Comparison of ENCODE assay signal across 21 cellular contexts in the genomic region with DNA sequence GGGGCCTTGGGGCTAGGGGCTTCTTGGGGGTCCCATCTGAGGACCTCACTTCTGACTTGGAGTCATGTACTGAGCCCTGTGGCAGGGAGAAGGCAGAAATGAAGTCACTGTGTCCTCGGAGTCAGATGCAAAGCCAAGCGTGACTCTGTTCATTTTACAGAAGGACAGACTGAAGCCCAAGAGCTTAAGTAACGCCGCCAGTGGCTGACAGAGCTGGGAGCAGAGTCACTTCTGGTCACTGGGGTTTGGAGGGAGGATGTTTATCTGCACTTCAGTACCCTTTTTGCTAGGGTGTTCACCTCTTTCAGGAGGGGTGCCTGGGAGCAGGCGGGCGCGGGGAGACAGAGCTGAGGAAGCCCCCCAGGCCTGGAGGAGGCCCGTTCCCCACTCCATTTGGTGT. TPM values are rescaled to one million over a fixed set of nuclear protein-coding genes. Genes with fewer than 3 reads are reported as not detected.
DNase-seq lines count a peak whose midpoint lies in the region; ATAC-seq and FAIRE-seq lines count a peak whose summit lies in the region.
"Had no signal": no experiment of that assay in that cellular context is flagged by ENCODE, and none has a peak within 500 bp of the region (broad histone marks: within the 10 kb centered on the region; RNA-seq: fewer than 3 reads in every experiment).

No MANE protein-coding gene starts in this region.

- FAIRE-seq in GM19239 (lab: Jason Lieb, UNC): no peak
- FAIRE-seq: A549, colon, HTR-8/SVneo had no signal

- H3F3A ChIP-seq in GM23248 (ENCODE audit: insufficient read depth): no peaks in the 10 kb centered on the region

- no peaks in the 10 kb centered on the region for H3K9me2 ChIP-seq in GM23248 (ENCODE audit: insufficient read depth)

- in situ Hi-C loops in GM23248 (cut with MboI): no loop called here

- H3K79me2 ChIP-seq in GM23248 (ENCODE audit: insufficient read depth): no peaks in the 10 kb centered on the region

- peak overlapping the region; percentile 96 for H3K27ac ChIP-seq in naive thymus-derived CD4-positive, alpha-beta T cell (ENCODE audit: low read depth, low read length)
- no peak overlapping the region for H3K27ac ChIP-seq in GM23248
- H3K27ac ChIP-seq: A549; BLaER1 treated with 17β-estradiol and CSF1 and Interleukin-3, amounts not matched to agents 10 nM and 100 nM; epithelial cell of prostate; foreskin keratinocyte; neutrophil; tibial nerve had no signal

- WGBS in GM23248 (ENCODE audit: low coverage in 1 of 2, low lambda C conversion rate in 2 of 2, missing lambda C conversion rate in 2 of 2), 2 experiments: 75 to 76% methylated on average over 8 of the region's 8 CpGs

- peak overlapping the region; percentile 95 to 96 for H3K27ac Mint-ChIP-seq in T-cell
- peak overlapping the region; percentile 97 to 99 for H3K27ac Mint-ChIP-seq in activated naive CD4-positive, alpha-beta T cell treated with anti-CD3 and anti-CD28 coated beads, Interleukin-2, amount 50 U/mL, for 72 hours
- H3K27ac Mint-ChIP-seq in naive thymus-derived CD4-positive, alpha-beta T cell: peak overlapping the region; percentile 91 to 100 (median 99)

- H3K9me3 ChIP-seq in naive thymus-derived CD4-positive, alpha-beta T cell (ENCODE audit: control insufficient read depth in 2 of 3, low read length in 3 of 3): no peaks in the 10 kb centered on the region
- no peaks in the 10 kb centered on the region for H3K9me3 ChIP-seq in GM23248 (ENCODE audit: low read depth)
- H3K9me3 ChIP-seq: A549; BLaER1 treated with 17β-estradiol and CSF1 and Interleukin-3, amounts not matched to agents 10 nM and 100 nM; neutrophil; tibial nerve had no signal

- peaks cover 4 to 24% (median 7%) of the 10 kb centered on the region in 3 experiments for H3K36me3 ChIP-seq in naive thymus-derived CD4-positive, alpha-beta T cell (ENCODE audit: control insufficient read depth in 2 of 3, insufficient read depth in 3 of 3, low read length in 3 of 3)
- H3K36me3 ChIP-seq in GM23248 (ENCODE audit: low read depth): no peaks in the 10 kb centered on the region
- H3K36me3 ChIP-seq: BLaER1 treated with 17β-estradiol and CSF1 and Interleukin-3, amounts not matched to agents 10 nM and 100 nM; neutrophil; tibial nerve had no signal

- no peaks in the 10 kb centered on the region for H4K20me1 ChIP-seq in GM23248 (ENCODE audit: insufficient read depth)
- H4K20me1 ChIP-seq: BLaER1 treated with 17β-estradiol and CSF1 and Interleukin-3, amounts not matched to agents 10 nM and 100 nM had no signal

- no peaks in the 10 kb centered on the region for H3K27me3 Mint-ChIP-seq in T-cell
- no peaks in the 10 kb centered on the region for H3K27me3 Mint-ChIP-seq in naive thymus-derived CD4-positive, alpha-beta T cell

- peaks cover 43% of the 10 kb centered on the region for H3K36me3 Mint-ChIP-seq in T-cell
- peaks cover 41 to 42% of the 10 kb centered on the region in 2 donors for H3K36me3 Mint-ChIP-seq in activated naive CD4-positive, alpha-beta T cell treated with anti-CD3 and anti-CD28 coated beads, Interleukin-2, amount 50 U/mL, for 72 hours
- peaks cover 12 to 63% (median 39%) of the 10 kb centered on the region in 5 donors for H3K36me3 Mint-ChIP-seq in naive thymus-derived CD4-positive, alpha-beta T cell

- peak overlapping the region; percentile 77 to 94 (median 77) for H3K4me3 Mint-ChIP-seq in T-cell
- H3K4me3 Mint-ChIP-seq in naive thymus-derived CD4-positive, alpha-beta T cell: peak overlapping the region; percentile 79 to 96 (median 88)

- peaks cover 92 to 97% (median 95%) of the 10 kb centered on the region in 3 donors for H3K4me1 Mint-ChIP-seq in T-cell
- H3K4me1 Mint-ChIP-seq in naive thymus-derived CD4-positive, alpha-beta T cell: peaks cover 44 to 100% (median 93%) of the 10 kb centered on the region in 7 donors

- H3K4me3 ChIP-seq in naive thymus-derived CD4-positive, alpha-beta T cell (ENCODE audit: low read length): peak overlapping the region; percentile 40
- no peak overlapping the region for H3K4me3 ChIP-seq in GM23248
- H3K4me3 ChIP-seq: A549; BLaER1 treated with 17β-estradiol and CSF1 and Interleukin-3, amounts not matched to agents 10 nM and 100 nM; tibial nerve had no signal

- POLR2A ChIA-PET in T-cell (lab: Charles Lee): interaction anchor here (0.9 to 1.2 kb wide), 6 partner anchors 8 to 60 kb away, joined by 3 to 4 read pairs (median 3); partner anchors contain the start of gene CD6 (in 1 of the 2)
- POLR2A ChIA-PET in naive thymus-derived CD4-positive, alpha-beta T cell (lab: Charles Lee): interaction anchor here (0.7 to 2.2 kb wide), 18 partner anchors 40 to 147 kb away, joined by 3 to 12 read pairs (median 4); no protein-coding TSS in a partner anchor

- ATAC-seq in T-cell (replicated peaks in 1 of 4) (peak in 2 of 4 experiments; percentile 4 to 10), left colon (no peak)
- peak in 1 of 2 donors; percentile 6 for ATAC-seq in activated naive CD4-positive, alpha-beta T cell treated with anti-CD3 and anti-CD28 coated beads, Interleukin-2, amount 50 U/mL, for 72 hours
- ATAC-seq in naive thymus-derived CD4-positive, alpha-beta T cell: no peak
- ATAC-seq: foreskin keratinocyte had no signal

- no peaks in the 10 kb centered on the region for H3K9me3 Mint-ChIP-seq in T-cell
- H3K9me3 Mint-ChIP-seq in activated naive CD4-positive, alpha-beta T cell treated with anti-CD3 and anti-CD28 coated beads, Interleukin-2, amount 50 U/mL, for 72 hours: no peaks in the 10 kb centered on the region
- H3K9me3 Mint-ChIP-seq in naive thymus-derived CD4-positive, alpha-beta T cell: peaks cover 0 to 2% (median 0%) of the 10 kb centered on the region in 11 donors

- H2AFZ ChIP-seq in GM23248: no peak overlapping the region

- DNase-seq in activated CD8-positive, alpha-beta memory T cell treated with anti-CD3 and anti-CD28 coated beads for 24 hours: peak; percentile 64
- DNase-seq in activated CD8-positive, alpha-beta memory T cell treated with anti-CD3 and anti-CD28 coated beads, Interleukin-2, amount 50 U/mL, for 4 hours: no peak
- DNase-seq in T-cell (peak in 6 of 34 experiments; percentile 20 to 54 (median 40)), GM23248 (no peak), left colon (no peak), GM19239 (ENCODE audit: insufficient read length, low spot score) (no peak)
- no peak for DNase-seq in activated naive CD4-positive, alpha-beta T cell treated with anti-CD3 and anti-CD28 coated beads, Interleukin-2, amount 50 U/mL, for 72 hours (ENCODE audit: low spot score in 2 of 2)
- peak in 2 of 9 donors; percentile 41 to 49 for DNase-seq in naive thymus-derived CD4-positive, alpha-beta T cell
- DNase-seq: foreskin keratinocyte, kidney glomerular epithelial cell, NCI-H1105 treated with DMSO at 0.1 percent for 48 hours, NCI-H2107, OCI-M1, SIG-M5 had no signal

- H3K9ac ChIP-seq in GM23248: no peak overlapping the region
- H3K9ac ChIP-seq: BLaER1 treated with 17β-estradiol and CSF1 and Interleukin-3, amounts not matched to agents 10 nM and 100 nM had no signal

- H3K4me2 ChIP-seq in GM23248 (ENCODE audit: unreplicated experiment): no peak overlapping the region
- H3K4me2 ChIP-seq: A549; BLaER1 treated with 17β-estradiol and CSF1 and Interleukin-3, amounts not matched to agents 10 nM and 100 nM had no signal

- no peaks in the 10 kb centered on the region for H3K27me3 ChIP-seq in naive thymus-derived CD4-positive, alpha-beta T cell (ENCODE audit: control insufficient read depth in 2 of 2, insufficient read depth in 2 of 2, low read length in 2 of 2)
- peaks cover 19% of the 10 kb centered on the region for H3K27me3 ChIP-seq in GM23248 (replicated peaks; ENCODE audit: insufficient read depth)
- H3K27me3 ChIP-seq: BLaER1 treated with 17β-estradiol and CSF1 and Interleukin-3, amounts not matched to agents 10 nM and 100 nM; foreskin keratinocyte; tibial nerve had no signal

- CTCF ChIA-PET in T-cell (lab: Charles Lee): interaction anchor here (0.5 to 2.3 kb wide), 3 partner anchors 11 to 83 kb away, joined by 3 to 8 read pairs (median 3); partner anchors contain the start of gene CD6 (in 1 of the 2)
- CTCF ChIA-PET in naive thymus-derived CD4-positive, alpha-beta T cell (lab: Charles Lee): interaction anchor here (0.5 to 1.3 kb wide), 6 partner anchors 14 to 176 kb away, joined by 3 to 4 read pairs (median 3); no protein-coding TSS in a partner anchor

- intact Hi-C loops in naive thymus-derived CD4-positive, alpha-beta T cell (cut with micrococcal nuclease): loop anchor here in 1 of 2 donors (10.0 kb wide), 1 partner anchor 1573 kb away; no protein-coding TSS in a partner anchor
- intact Hi-C loops in left colon (cut with DNase I, micrococcal nuclease): no loop called here

- peaks cover 75 to 95% of the 10 kb centered on the region in 2 donors for H3K4me1 ChIP-seq in naive thymus-derived CD4-positive, alpha-beta T cell (ENCODE audit: control insufficient read depth in 2 of 2, insufficient read depth in 2 of 2, low read length in 2 of 2)
- peaks cover 7% of the 10 kb centered on the region; the same call in 1 of the 2 replicates for H3K4me1 ChIP-seq in GM23248 (ENCODE audit: insufficient read depth)
- H3K4me1 ChIP-seq: tibial nerve had no signal

RNA-seq across cellular contexts. Expression of gene CD6, which starts 10.7 kb away (rescaled TPM):
- total RNA-seq in T-cell (100 to 1,000 TPM; 413 to 594 (median 495) TPM), left colon (1 to 10 TPM in 1 of 2 donors, under 1 TPM in 1; 0.67 to 1.9 TPM)
- 100 to 1,000 TPM; 227 to 339 TPM for total RNA-seq in activated naive CD4-positive, alpha-beta T cell treated with anti-CD3 and anti-CD28 coated beads, Interleukin-2, amount 50 U/mL, for 72 hours
- total RNA-seq in naive thymus-derived CD4-positive, alpha-beta T cell: 100 to 1,000 TPM; 361 to 653 (median 430) TPM
- polyA plus RNA-seq in naive thymus-derived CD4-positive, alpha-beta T cell: 100 to 1,000 TPM; 195 to 303 TPM
- not detected in 2 replicates for total RNA-seq in GM23248 (2014; rRNA removed; shearing (Covaris generic))
- not detected in 2 replicates for polyA plus RNA-seq in GM23248 (2016; fragmentation: Nextera tagmentation; extraction: Ambion mirVana)

RNA-seq across cellular contexts. Expression of gene SLC15A3, which starts 30.2 kb away (rescaled TPM):
- 10 to 100 TPM in 1 of 5 donors, 1 to 10 TPM in 4; 5.4 to 12.2 (median 6.7) TPM for total RNA-seq in T-cell
- total RNA-seq in activated naive CD4-positive, alpha-beta T cell treated with anti-CD3 and anti-CD28 coated beads, Interleukin-2, amount 50 U/mL, for 72 hours: 1 to 10 TPM; 5.9 to 9.0 TPM
- 100 to 1,000 TPM in 1 of 5 experiments, 10 to 100 TPM in 3, 1 to 10 TPM in 1; 2.9 to 101 (median 10.8) TPM for total RNA-seq in naive thymus-derived CD4-positive, alpha-beta T cell
- polyA plus RNA-seq in naive thymus-derived CD4-positive, alpha-beta T cell: 1 to 10 TPM in 1 of 2 donors, under 1 TPM in 1; 0.85 to 2.6 TPM
- total RNA-seq in GM23248 (2014; rRNA removed; shearing (Covaris generic)): 0.51 and 2.2 TPM in 2 replicates
- 1.1 and 1.5 TPM in 2 replicates for polyA plus RNA-seq in GM23248 (2016; fragmentation: Nextera tagmentation; extraction: Ambion mirVana)
- 10 to 100 TPM in 1 of 2 donors, 1 to 10 TPM in 1; 8.6 to 15.1 TPM for total RNA-seq in left colon
- polyA plus RNA-seq: A549 had no signal

RNA-seq across cellular contexts. Expression of gene TMEM132A, which starts 57.9 kb away (rescaled TPM):
- total RNA-seq in T-cell (1 to 10 TPM in 2 of 5 donors, under 1 TPM in 1, not detected in 2; 0.23 to 1.6 (median 1.2) TPM), left colon (1 to 10 TPM; 7.8 to 9.2 TPM)
- 1 to 10 TPM in 1 of 2 donors, under 1 TPM in 1; 0.71 to 1.4 TPM for total RNA-seq in activated naive CD4-positive, alpha-beta T cell treated with anti-CD3 and anti-CD28 coated beads, Interleukin-2, amount 50 U/mL, for 72 hours
- total RNA-seq in naive thymus-derived CD4-positive, alpha-beta T cell: under 1 TPM in 2 of 5 experiments, not detected in 3; 0.57 to 0.58 TPM
- not detected for polyA plus RNA-seq in naive thymus-derived CD4-positive, alpha-beta T cell
- 27.2 and 28.2 TPM in 2 replicates for total RNA-seq in GM23248 (2014; rRNA removed; shearing (Covaris generic))
- polyA plus RNA-seq in GM23248 (2016; fragmentation: Nextera tagmentation; extraction: Ambion mirVana): 10.1 and 12.2 TPM in 2 replicates

Comparison
In these comparisons a context has a peak if more than half of its experiments do, and no peak if none do; other contexts are left out.
1. RNA of gene CD6, which starts 10.7 kb away (total RNA-seq): 413 to 594 TPM in T-cell, 361 to 653 TPM in naive thymus-derived CD4-positive, alpha-beta T cell and 227 to 339 TPM in activated naive CD4-positive, alpha-beta T cell treated with anti-CD3 and anti-CD28 coated beads, Interleukin-2, amount 50 U/mL, for 72 hours; 0.67 to 1.9 TPM in left colon and not detected in GM23248; every median in the first group is over 10 times any median in the second.
2. Peak in every context shown above with its lines, with median percentiles within 50 percentile points of each other: H3K27ac Mint-ChIP-seq.